In genomic region chr5:30069441-30070263, GRCh38 we compare ENCODE assay signal across 22 cellular contexts.
DNase-seq lines count a peak whose midpoint lies in the region; ATAC-seq and TF ChIP-seq lines count a peak whose summit lies in the region.
"Had no signal": no experiment of that assay in that cellular context is flagged by ENCODE, and none has a peak within 500 bp of the region (broad histone marks: within the 10 kb centered on the region; RNA-seq: fewer than 3 reads in every experiment).

No MANE protein-coding gene starts in this region.

- H3K36me3 Mint-ChIP-seq in osteocyte (ENCODE audit: unreplicated experiment), result peaks cover 15% of the 10 kb centered on the region
- H3K36me3 Mint-ChIP-seq: CD8-positive, alpha-beta memory T cell had no signal

- H3K9me3 Mint-ChIP-seq in osteocyte (ENCODE audit: unreplicated experiment), result peaks cover 7% of the 10 kb centered on the region

- H3K27me3 Mint-ChIP-seq in osteocyte (ENCODE audit: unreplicated experiment), result no peaks in the 10 kb centered on the region
- H3K27me3 Mint-ChIP-seq: CD8-positive, alpha-beta memory T cell had no signal

- H3K79me2 ChIP-seq in GM23248 (ENCODE audit: insufficient read depth), result no peaks in the 10 kb centered on the region

- no peak overlapping the region for H3K4me3 Mint-ChIP-seq in osteocyte (ENCODE audit: unreplicated experiment)
- H3K4me3 Mint-ChIP-seq: CD8-positive, alpha-beta memory T cell had no signal

- no peaks in the 10 kb centered on the region for H3K9me3 ChIP-seq in left ventricle myocardium inferior (replicated peaks)
- H3K9me3 ChIP-seq in right atrium auricular region, result no peaks in the 10 kb centered on the region
- no peaks in the 10 kb centered on the region for H3K9me3 ChIP-seq in RWPE2 (ENCODE audit: severe bottlenecking)
- H3K9me3 ChIP-seq in upper lobe of right lung, result peaks cover 8% of the 10 kb centered on the region
- no peaks in the 10 kb centered on the region for H3K9me3 ChIP-seq in GM23248 (ENCODE audit: low read depth)

- H3K4me3 ChIP-seq in left ventricle myocardium inferior (no peak overlapping the region), right atrium auricular region (no peak overlapping the region), RWPE2 (ENCODE audit: severe bottlenecking) (no peak overlapping the region), upper lobe of right lung (no peak overlapping the region), GM23248 (no peak overlapping the region)

- H3K27me3 ChIP-seq in left ventricle myocardium inferior (ENCODE audit: low read depth), result no peaks in the 10 kb centered on the region
- no peaks in the 10 kb centered on the region for H3K27me3 ChIP-seq in right atrium auricular region
- peaks cover 16% of the 10 kb centered on the region for H3K27me3 ChIP-seq in RWPE2 (ENCODE audit: insufficient read depth, poor library complexity, severe bottlenecking)
- H3K27me3 ChIP-seq in upper lobe of right lung, result no peaks in the 10 kb centered on the region
- no peaks in the 10 kb centered on the region for H3K27me3 ChIP-seq in GM23248 (replicated peaks; ENCODE audit: insufficient read depth)

- no peak overlapping the region for H3K9ac ChIP-seq in GM23248
- H3K9ac ChIP-seq: KMS-11 had no signal

- no peaks in the 10 kb centered on the region for H3K9me2 ChIP-seq in GM23248 (ENCODE audit: insufficient read depth)

- WGBS in GM23248 (ENCODE audit: low coverage in 1 of 2, low lambda C conversion rate in 2 of 2, missing lambda C conversion rate in 2 of 2), 2 experiments, result 34 to 37% methylated on average over 17 to 18 of the region's 18 CpGs

- no peak overlapping the region for H3K27ac ChIP-seq in left ventricle myocardium inferior (replicated peaks)
- H3K27ac ChIP-seq in right atrium auricular region, result no peak overlapping the region
- no peak overlapping the region for H3K27ac ChIP-seq in RWPE2 (ENCODE audit: poor library complexity, severe bottlenecking)
- H3K27ac ChIP-seq in upper lobe of right lung, result no peak overlapping the region
- H3K27ac ChIP-seq in GM23248, result no peak overlapping the region
- H3K27ac ChIP-seq: KMS-11 had no signal

- H3K4me1 Mint-ChIP-seq in osteocyte (ENCODE audit: unreplicated experiment), result peaks cover 39% of the 10 kb centered on the region
- H3K4me1 Mint-ChIP-seq: CD8-positive, alpha-beta memory T cell had no signal

- H3K27ac Mint-ChIP-seq in osteocyte (ENCODE audit: unreplicated experiment), result peak overlapping the region; percentile 81
- H3K27ac Mint-ChIP-seq: CD8-positive, alpha-beta memory T cell had no signal

- no peaks in the 10 kb centered on the region for H3F3A ChIP-seq in GM23248 (ENCODE audit: insufficient read depth)

- no peak overlapping the region for H3K4me2 ChIP-seq in GM23248 (ENCODE audit: unreplicated experiment)
- H3K4me2 ChIP-seq: KMS-11 had no signal

- H3K36me3 ChIP-seq in left ventricle myocardium inferior (no peaks in the 10 kb centered on the region), right atrium auricular region (no peaks in the 10 kb centered on the region), RWPE2 (ENCODE audit: low read depth) (no peaks in the 10 kb centered on the region), upper lobe of right lung (no peaks in the 10 kb centered on the region), GM23248 (ENCODE audit: low read depth) (no peaks in the 10 kb centered on the region)

- in situ Hi-C loops in GM23248 (cut with MboI), result no loop called here

- H3K4me1 ChIP-seq in left ventricle myocardium inferior (no peaks in the 10 kb centered on the region), right atrium auricular region (no peaks in the 10 kb centered on the region), RWPE2 (ENCODE audit: insufficient read depth, poor library complexity, severe bottlenecking) (no peaks in the 10 kb centered on the region), upper lobe of right lung (no peaks in the 10 kb centered on the region), GM23248 (ENCODE audit: insufficient read depth) (no peaks in the 10 kb centered on the region)

- intact Hi-C loops in left ventricle myocardium inferior (cut with micrococcal nuclease) (no loop called here), upper lobe of right lung (cut with DNase I) (no loop called here)

- ATAC-seq in RWPE2 (ENCODE audit: low read depth) (no peak), upper lobe of right lung (peak; percentile 39)

- no peak overlapping the region for H2AFZ ChIP-seq in GM23248

- TF ChIP-seq CTCF in left ventricle myocardium inferior (IDR thresholded peaks at IDR 0.05; ENCODE audit: borderline replicate concordance) (no peak), right atrium auricular region (IDR thresholded peaks at IDR 0.05) (no peak), RWPE2 (IDR thresholded peaks at IDR 0.05; ENCODE audit: poor library complexity, severe bottlenecking) (no peak), osteocyte (IDR thresholded peaks at IDR 0.05) (no peak), upper lobe of right lung (IDR thresholded peaks at IDR 0.05) (no peak)

- H4K20me1 ChIP-seq in GM23248 (ENCODE audit: insufficient read depth), result no peaks in the 10 kb centered on the region

- peak; percentile 10 for DNase-seq in left ventricle myocardium inferior
- no peak for DNase-seq in right atrium auricular region (ENCODE audit: low spot score)
- peak; percentile 57 for DNase-seq in RWPE2 (ENCODE audit: low spot score)
- no peak for DNase-seq in osteocyte (ENCODE audit: extremely low spot score, unreplicated experiment)
- no peak for DNase-seq in upper lobe of right lung
- DNase-seq in NCI-H82 (lab: John Stamatoyannopoulos, UW), result no peak
- no peak for DNase-seq in GM23248
- no peak for DNase-seq in stimulated activated CD4-positive, alpha-beta T cell treated with anti-CD3 and anti-CD28 coated beads, Interleukin-2, amount 100 ng/mL, for 24 hours
- DNase-seq: AML-193, C1 segment of cervical spinal cord, GDM1, IMR-90, NCI-H1092 treated with DMSO at 0.1 percent for 48 hours, NCI-H1436 treated with DMSO at 0.1 percent for 48 hours, NCI-H2029 treated with DMSO at 0.1 percent for 48 hours, NCI-H2171, NCI-H345, NCI-H524, OCI-M1, SHP77 had no signal

Comparison
In these comparisons a context has a peak if more than half of its experiments do, and no peak if none do; other contexts are left out.
1. DNase-seq: peak in left ventricle myocardium inferior (single experiment) and RWPE2 (single experiment); none in right atrium auricular region (single experiment), osteocyte (single experiment), upper lobe of right lung (single experiment), NCI-H82 (single experiment), GM23248 (single experiment) and stimulated activated CD4-positive, alpha-beta T cell treated with anti-CD3 and anti-CD28 coated beads, Interleukin-2, amount 100 ng/mL, for 24 hours (0 of 2).